ENCODE assay signal across 8 cellular contexts in genomic region chr3:120596116-120596852, GRCh38. TPM values are rescaled to one million over a fixed set of nuclear protein-coding genes. Genes with fewer than 3 reads are reported as not detected.
A peak's percentile ranks its signal among the peaks of the same experiment; 100 is the strongest.
DNase-seq lines count a peak whose midpoint lies in the region; ATAC-seq and TF ChIP-seq lines count a peak whose summit lies in the region.

NDUFB4 (plus strand) TSS chr3:120596336; CDS start chr3:120596360, 24 bp downstream.

- H3K4me3 Mint-ChIP-seq in activated T-cell treated with anti-CD3 and anti-CD28 coated beads, Interleukin-2, amount 50 U/mL, for 4 hours, result peak within 1 kb of the TSS; percentile 93

- H3K36me3 ChIP-seq in Panc1 (ENCODE audit: control insufficient read depth, insufficient read depth, low read length), result peaks cover 23% of the 10 kb centered on the region
- peaks cover 15 to 17% of the 10 kb centered on the region in 2 donors for H3K36me3 ChIP-seq in mucosa of rectum (ENCODE audit: control insufficient read depth in 2 of 2, insufficient read depth in 2 of 2, low read length in 2 of 2)

- H3K27me3 Mint-ChIP-seq in activated T-cell treated with anti-CD3 and anti-CD28 coated beads, Interleukin-2, amount 50 U/mL, for 4 hours (ENCODE audit: low read depth), result no peaks in the 10 kb centered on the region

- peaks cover 5% of the 10 kb centered on the region for H3K36me3 Mint-ChIP-seq in activated T-cell treated with anti-CD3 and anti-CD28 coated beads, Interleukin-2, amount 50 U/mL, for 4 hours (ENCODE audit: insufficient read depth)

- H3K4me3 ChIP-seq in Panc1 (ENCODE audit: low read depth in 2 of 2, low read length in 2 of 2) (peak within 1 kb of the TSS; percentile 90 to 95), mucosa of rectum (ENCODE audit: low read length in 2 of 2) (peak within 1 kb of the TSS; percentile 94 to 99)

- H3K4me1 ChIP-seq in Panc1 (ENCODE audit: control insufficient read depth, insufficient read depth, low read length), result peaks cover 14% of the 10 kb centered on the region
- H3K4me1 ChIP-seq in mucosa of rectum (ENCODE audit: control insufficient read depth in 2 of 2, insufficient read depth in 2 of 2, low read length in 2 of 2), result peaks cover 4 to 10% of the 10 kb centered on the region in 2 donors

- peak; percentile 94 for TF ChIP-seq POLR2A in erythroblast (IDR thresholded peaks at IDR 0.05; ENCODE audit: low read length)

- intact Hi-C loops in Panc1 (cut with micrococcal nuclease; ENCODE audit: unreplicated experiment), result no loop called here

- no peak for TF ChIP-seq CTCF in Panc1 (IDR thresholded peaks at IDR 0.05)

- in situ Hi-C loops in Panc1 (cut with HindIII; ENCODE audit: low pct_unique_long_range_greater_than_20kb, low sequenced_read_pairs), result no loop called here

- peak; percentile 98 for DNase-seq in DMS53 (lab: John Stamatoyannopoulos, UW)
- peak; percentile 95 for DNase-seq in KG1 (lab: John Stamatoyannopoulos, UW)
- DNase-seq in Panc1 (ENCODE audit: low read depth, low spot score), result peak; percentile 92
- peak; percentile 96 for DNase-seq in activated T-cell treated with anti-CD3 and anti-CD28 coated beads, Interleukin-2, amount 50 U/mL, for 4 hours
- peak; percentile 98 to 99 for DNase-seq in erythroblast (lab: John Stamatoyannopoulos, UW)
- peak; percentile 95 for DNase-seq in stimulated activated CD8-positive, alpha-beta memory T cell treated with anti-CD3 and anti-CD28 coated beads, Interleukin-4, amount 100 ng/mL, for 48 hours

- H3K27me3 ChIP-seq in Panc1 (ENCODE audit: control insufficient read depth, insufficient read depth, low read length), result 0 out of 2 replicates have a peak, but pooled peaks cover 8% of the 10 kb centered on the region
- H3K27me3 ChIP-seq in mucosa of rectum (ENCODE audit: control insufficient read depth in 2 of 2, insufficient read depth in 2 of 2, low read length in 2 of 2), result no peaks in the 10 kb centered on the region

- H3K9ac ChIP-seq in mucosa of rectum (ENCODE audit: low read depth in 1 of 2, low read length in 2 of 2), result peak within 1 kb of the TSS; percentile 99

- CTCF ChIA-PET in Panc1 (lab: Charles Lee), result interaction anchor here (1.2 kb wide), 1 partner anchor 38 kb away, joined by 3 read pairs; no protein-coding TSS in a partner anchor

- peak; percentile 94 for ATAC-seq in GM21723 (IDR thresholded peaks at IDR 0.05; ENCODE audit: unreplicated experiment)
- peak; percentile 100 for ATAC-seq in Panc1
- peak; percentile 93 to 95 for ATAC-seq in activated T-cell treated with anti-CD3 and anti-CD28 coated beads, Interleukin-2, amount 50 U/mL, for 4 hours

- H3K9me3 ChIP-seq in Panc1 (ENCODE audit: control insufficient read depth, insufficient read depth, low read depth, low read length) (no peaks in the 10 kb centered on the region), mucosa of rectum (ENCODE audit: control insufficient read depth in 2 of 2, low read length in 2 of 2) (no peaks in the 10 kb centered on the region)

- POLR2A ChIA-PET in Panc1 (lab: Charles Lee), result interaction anchor here (0.6 to 1.1 kb wide), 3 partner anchors 38 to 189 kb away, joined by 3 to 6 read pairs (median 4); partner anchors contain the start of genes GTF2E1 and RABL3

- TSS peak; percentile 76 for BruUV-seq in Panc1 (replicated peaks; lab: Mats Ljungman, UMichigan)

- H3K27ac ChIP-seq in Panc1 (ENCODE audit: low read length), result peak within 1 kb of the TSS; percentile 99
- H3K27ac ChIP-seq in mucosa of rectum (ENCODE audit: low read depth in 2 of 2, low read length in 2 of 2), result peak within 1 kb of the TSS; percentile 92 to 95

- H3K9me3 Mint-ChIP-seq in activated T-cell treated with anti-CD3 and anti-CD28 coated beads, Interleukin-2, amount 50 U/mL, for 4 hours, result no peaks in the 10 kb centered on the region

- peaks cover 19% of the 10 kb centered on the region for H3K4me1 Mint-ChIP-seq in activated T-cell treated with anti-CD3 and anti-CD28 coated beads, Interleukin-2, amount 50 U/mL, for 4 hours (ENCODE audit: low read depth)

RNA-seq across cellular contexts. Expression of gene NDUFB4, which starts in this region (rescaled TPM):
- total RNA-seq in Panc1 (2021; ENCODE audit: unreplicated experiment), result 208 TPM
- 749 TPM for polyA plus RNA-seq in Panc1 (2012; ENCODE audit: insufficient read length)
- 100 to 1,000 TPM in 2 of 3 donors, 10 to 100 TPM in 1; 93.2 to 108 (median 104) TPM for total RNA-seq in activated T-cell treated with anti-CD3 and anti-CD28 coated beads, Interleukin-2, amount 50 U/mL, for 4 hours

Comparison
In these comparisons a context has a peak if more than half of its experiments do, and no peak if none do; other contexts are left out.
1. Peak in every context shown above with its lines: DNase-seq, ATAC-seq, H3K4me3 ChIP-seq and H3K27ac ChIP-seq.